10 cellular contexts compared by ENCODE assay signal in genomic region chr18:69291755-69292154, GRCh38.
"Had no signal": no experiment of that assay in that cellular context is flagged by ENCODE, and none has a peak within 500 bp of the region (broad histone marks: within the 10 kb centered on the region; RNA-seq: fewer than 3 reads in every experiment).

No MANE protein-coding gene starts in this region.

- H3K4me2 ChIP-seq: GM23338 had no signal

- H3K27ac ChIP-seq: GM23248 had no signal

- H3K27ac Mint-ChIP-seq: GM23338, H9, HFFc6 had no signal

- H3K4me1 ChIP-seq: HAP-1 had no signal

- H3K9me3 Mint-ChIP-seq: GM23338, H9 had no signal

- H3K9ac ChIP-seq: GM23248 had no signal

- H3K4me3 ChIP-seq: GM23248, GM23338, HAP-1 had no signal

- H2AFZ ChIP-seq: GM23248, GM23338 had no signal

- DNase-seq: GM23248, GOT3, H7, H9, HFFc6 had no signal

- ATAC-seq: GM23338, HCT116 had no signal

- H3K36me3 ChIP-seq: HAP-1 had no signal

- H3K4me1 Mint-ChIP-seq: GM23338, H9 had no signal

- H3K9me3 ChIP-seq: HAP-1 had no signal

- FAIRE-seq: H1, H54 had no signal

- H3K4me3 Mint-ChIP-seq: GM23338, H9, HFFc6 had no signal
